Comparison of ENCODE assay signal across 24 cellular contexts in the genomic region with DNA sequence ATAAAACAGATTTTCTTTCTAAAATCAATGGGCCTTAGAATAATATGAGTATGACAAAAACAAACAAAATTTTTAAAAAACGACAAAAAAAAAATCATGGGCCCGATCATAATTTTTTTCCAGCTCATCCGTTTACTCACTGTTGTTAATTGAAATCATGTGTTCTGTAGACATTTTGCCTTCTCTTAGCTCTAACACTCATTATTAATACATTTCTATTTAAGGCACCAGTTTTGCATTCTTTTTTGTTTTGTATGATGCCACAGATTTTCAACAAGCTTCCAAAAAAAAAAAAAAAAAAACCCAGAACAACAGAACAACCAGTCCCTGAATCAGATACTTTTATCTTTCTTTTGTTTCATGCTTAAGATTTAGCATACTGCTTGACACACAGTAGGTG.
"Had no signal": no experiment of that assay in that cellular context is flagged by ENCODE, and none has a peak within 500 bp of the region (broad histone marks: within the 10 kb centered on the region; RNA-seq: fewer than 3 reads in every experiment).

No MANE protein-coding gene starts in this region.

- H3K4me3 ChIP-seq: left ventricle myocardium inferior, lung, neural progenitor cell, right atrium auricular region, right lobe of liver, smooth muscle cell, stomach, testis, thyroid gland, transverse colon, upper lobe of left lung, vagina had no signal

- DNase-seq: islet precursor cell; left ventricle myocardium inferior; mesendoderm; naive B cell; natural killer cell; nephron progenitor cell; occipital lobe; right lobe of liver; stimulated activated CD4-positive, alpha-beta T cell treated with anti-CD3 and anti-CD28 coated beads, Interleukin-12 subunit alpha, Interleukin-12 subunit beta, amount 100 ng/mL, for 4 hours; stimulated activated CD4-positive, alpha-beta T cell treated with anti-CD3 and anti-CD28 coated beads, Interleukin-15, amount 100 ng/mL, for 24 hours; stimulated activated CD4-positive, alpha-beta T cell treated with anti-CD3 and anti-CD28 coated beads, Interleukin-2, amount 100 ng/mL, for 24 hours; stimulated activated CD4-positive, alpha-beta T cell treated with anti-CD3 and anti-CD28 coated beads, Interleukin-4, amount 100 ng/mL, for 1 hour; stimulated activated naive B cell treated with anti-CD40 and anti-IgM and Interleukin-4, amounts not matched to agents 10 μg/mL and 1 μg/mL and 100 μg/mL, for 72 hours; stimulated activated naive CD8-positive, alpha-beta T cell treated with anti-CD3 and anti-CD28 coated beads, Interleukin-15, Interleukin-2, amounts not matched to agents 100 U/mL and 50 U/mL, for 24 hours; stomach; testis; thyroid gland; transverse colon; upper lobe of left lung had no signal
